In genomic region chr19:5692785-5693194, GRCh38 we compare ENCODE assay signal across 9 cellular contexts. TPM values are rescaled to one million over a fixed set of nuclear protein-coding genes. Genes with fewer than 3 reads are reported as not detected.
A peak's percentile ranks its signal among the peaks of the same experiment; 100 is the strongest.
DNase-seq lines count a peak whose midpoint lies in the region; ATAC-seq and TF ChIP-seq lines count a peak whose summit lies in the region.
"Had no signal": no experiment of that assay in that cellular context is flagged by ENCODE, and none has a peak within 500 bp of the region (broad histone marks: within the 10 kb centered on the region; RNA-seq: fewer than 3 reads in every experiment).

No MANE protein-coding gene starts in this region.

- peaks cover 60% of the 10 kb centered on the region for H3K36me3 ChIP-seq in right atrium auricular region

- no peak for ATAC-seq in T-helper 17 cell
- ATAC-seq in GM18870 (IDR thresholded peaks at IDR 0.05; ENCODE audit: unreplicated experiment) = no peak

- H3K27ac ChIP-seq in AG04450 (ENCODE audit: low read depth, low read length) = peak overlapping the region; percentile 47
- no peak overlapping the region for H3K27ac ChIP-seq in right atrium auricular region

- peak overlapping the region; percentile 52 for H3K4me3 Mint-ChIP-seq in T-helper 17 cell

- H3K27me3 Mint-ChIP-seq in T-helper 17 cell = no peaks in the 10 kb centered on the region

- H3K36me3 Mint-ChIP-seq in T-helper 17 cell (ENCODE audit: low read depth) = no peaks in the 10 kb centered on the region

- no peak for DNase-seq in AG04450 (ENCODE audit: low read depth, low spot score)
- no peak for DNase-seq in T-helper 17 cell
- DNase-seq in iPS-NIHi11 (ENCODE audit: low spot score) = peak; percentile 3
- DNase-seq in A172 (ENCODE audit: low spot score) = no peak
- DNase-seq in G401 (ENCODE audit: low spot score) = no peak
- DNase-seq in right atrium auricular region (ENCODE audit: low spot score) = no peak

- H3K9me3 ChIP-seq in AG04450 (ENCODE audit: control insufficient read depth, insufficient read depth, low read length) (peaks cover 9% of the 10 kb centered on the region; the same call in 1 of the 2 replicates), T-helper 17 cell (ENCODE audit: control insufficient read depth, low read length, poor library complexity, severe bottlenecking) (no peaks in the 10 kb centered on the region), right atrium auricular region (no peaks in the 10 kb centered on the region)

- no peak overlapping the region for H3K4me3 ChIP-seq in AG04450 (ENCODE audit: low read depth, low read length)
- no peak overlapping the region for H3K4me3 ChIP-seq in right atrium auricular region

- POLR2A ChIA-PET in AG04450 (lab: Yijun Ruan, JAX) = no interaction called here

- TF ChIP-seq POLR2A in GM15510 (IDR thresholded peaks at IDR 0.05; ENCODE audit: borderline replicate concordance, extremely low read depth, insufficient read length) = peak; percentile 6

- peaks cover 0 to 24% of the 10 kb centered on the region in 2 donors for H3K4me1 ChIP-seq in right atrium auricular region

- H3K4me1 Mint-ChIP-seq in T-helper 17 cell = peaks cover 33% of the 10 kb centered on the region

- in situ Hi-C loops in G401 (cut with HindIII; ENCODE audit: low sequenced_read_pairs) = no loop called here

- H3K27me3 ChIP-seq in AG04450 (ENCODE audit: control insufficient read depth, insufficient read depth, low read length) (no peaks in the 10 kb centered on the region), right atrium auricular region (no peaks in the 10 kb centered on the region)

- peak overlapping the region; percentile 97 for H3K27ac Mint-ChIP-seq in T-helper 17 cell

- CTCF ChIA-PET in AG04450 (lab: Charles Lee) = no interaction called here

- TF ChIP-seq CTCF in AG04450 (IDR thresholded peaks at IDR 0.05; ENCODE audit: low read depth, low read length) (no peak), right atrium auricular region (IDR thresholded peaks at IDR 0.05) (no peak)

RNA-seq across cellular contexts. Expression of gene RPL36, which starts 2.7 kb away (rescaled TPM):
- 478 and 743 TPM in 2 replicates for polyA plus RNA-seq in AG04450 (2011; rRNA removed)
- 228 and 256 TPM in 2 replicates for polyA minus RNA-seq in AG04450 (2011; rRNA and poly(A)+ RNA removed)
- total RNA-seq in T-helper 17 cell (1,000 to 10,000 TPM in 1 of 2 donors, 100 to 1,000 TPM in 1; 811 to 1,376 TPM), right atrium auricular region (100 to 1,000 TPM; 222 to 483 TPM)
- total RNA-seq in A172 (2014; rRNA removed; shearing (Covaris generic)) = 782 and 864 TPM in 2 replicates
- total RNA-seq in G401 (2014; rRNA removed; shearing (Covaris generic)) = 758 and 1,281 TPM in 2 replicates

RNA-seq across cellular contexts. Expression of gene HSD11B1L, which starts 12.0 kb away (rescaled TPM):
- polyA plus RNA-seq in AG04450 (2011; rRNA removed) = 4.9 and 7.0 TPM in 2 replicates
- polyA minus RNA-seq in AG04450 (2011; rRNA and poly(A)+ RNA removed) = 2.3 and 2.4 TPM in 2 replicates
- 1 to 10 TPM; 1.4 to 3.1 TPM for total RNA-seq in T-helper 17 cell
- 24.1 and 58.4 TPM in 2 replicates for total RNA-seq in A172 (2014; rRNA removed; shearing (Covaris generic))
- total RNA-seq in G401 (2014; rRNA removed; shearing (Covaris generic)) = 15.1 and 18.8 TPM in 2 replicates
- 10 to 100 TPM; 10.3 to 12.6 TPM for total RNA-seq in right atrium auricular region

RNA-seq across cellular contexts. Expression of gene MICOS13, which starts 12.5 kb away (rescaled TPM):
- polyA plus RNA-seq in AG04450 (2011; rRNA removed) = 25.2 and 39.3 TPM in 2 replicates
- 8.0 and 8.5 TPM in 2 replicates for polyA minus RNA-seq in AG04450 (2011; rRNA and poly(A)+ RNA removed)
- total RNA-seq in T-helper 17 cell = 10 to 100 TPM; 26.9 to 27.9 TPM
- 49.6 and 81.0 TPM in 2 replicates for total RNA-seq in A172 (2014; rRNA removed; shearing (Covaris generic))
- 36.5 and 74.5 TPM in 2 replicates for total RNA-seq in G401 (2014; rRNA removed; shearing (Covaris generic))
- total RNA-seq in right atrium auricular region = 10 to 100 TPM; 87.7 to 98.8 TPM

RNA-seq across cellular contexts. Expression of gene LONP1, which starts 27.2 kb away (rescaled TPM):
- polyA plus RNA-seq in AG04450 (2011; rRNA removed) = 37.8 and 48.6 TPM in 2 replicates
- 34.4 and 54.3 TPM in 2 replicates for polyA minus RNA-seq in AG04450 (2011; rRNA and poly(A)+ RNA removed)
- total RNA-seq in T-helper 17 cell (10 to 100 TPM; 61.0 to 65.2 TPM), right atrium auricular region (10 to 100 TPM; 65.0 to 65.4 TPM)
- total RNA-seq in A172 (2014; rRNA removed; shearing (Covaris generic)) = 120 and 153 TPM in 2 replicates
- 240 and 246 TPM in 2 replicates for total RNA-seq in G401 (2014; rRNA removed; shearing (Covaris generic))

RNA-seq across cellular contexts. Expression of gene CATSPERD, which starts 27.6 kb away (rescaled TPM):
- polyA plus RNA-seq in AG04450 (2011; rRNA removed) = not detected in 2 replicates
- polyA minus RNA-seq in AG04450 (2011; rRNA and poly(A)+ RNA removed) = not detected in 2 replicates
- total RNA-seq in T-helper 17 cell = not detected
- not detected in 2 replicates for total RNA-seq in A172 (2014; rRNA removed; shearing (Covaris generic))
- not detected in 2 replicates for total RNA-seq in G401 (2014; rRNA removed; shearing (Covaris generic))
- not detected for total RNA-seq in right atrium auricular region
- total RNA-seq: Daoy had no signal
